Comparison of ENCODE assay signal across 25 cellular contexts in the genomic region with DNA sequence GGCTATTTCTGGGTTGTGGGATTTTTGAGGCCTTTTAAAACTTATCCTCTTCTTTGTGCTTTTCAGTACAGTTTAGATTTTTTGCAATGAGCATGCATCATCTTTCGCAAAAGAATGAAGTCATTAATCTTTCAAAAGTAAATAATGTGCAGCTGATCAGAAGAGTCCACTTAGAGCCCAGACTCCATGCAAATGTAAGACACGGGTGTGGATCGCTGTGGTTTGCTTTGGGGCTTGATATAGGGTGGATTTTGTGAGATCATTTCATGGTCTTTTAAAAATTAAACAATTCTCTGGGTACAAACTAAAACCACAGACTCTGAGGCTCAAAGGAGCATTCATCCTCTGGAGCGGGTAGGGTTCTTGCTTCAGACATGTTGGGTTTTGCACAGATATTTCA.
A peak's percentile ranks its signal among the peaks of the same experiment; 100 is the strongest.
DNase-seq lines count a peak whose midpoint lies in the region; ATAC-seq, FAIRE-seq and TF ChIP-seq lines count a peak whose summit lies in the region.
"Had no signal": no experiment of that assay in that cellular context is flagged by ENCODE, and none has a peak within 500 bp of the region (broad histone marks: within the 10 kb centered on the region; RNA-seq: fewer than 3 reads in every experiment).

No MANE protein-coding gene starts in this region.

- H3K4me1 ChIP-seq in heart right ventricle (peaks cover 0 to 46% (median 13%) of the 10 kb centered on the region in 9 donors), prostate gland (replicated peaks) (no peaks in the 10 kb centered on the region)

- TF ChIP-seq POLR2A in GM12892 (IDR thresholded peaks at IDR 0.05; ENCODE audit: low read depth, low read length) = no peak
- no peak for TF ChIP-seq POLR2A in prostate gland (IDR thresholded peaks at IDR 0.05)

- no peak overlapping the region for H3K4me3 ChIP-seq in heart right ventricle
- no peak overlapping the region for H3K4me3 ChIP-seq in prostate gland

- H3K4me3 Mint-ChIP-seq in activated T-helper 2 cell treated with anti-CD3 and anti-CD28 coated beads, Interferon-gamma antibody, Interleukin-2, Interleukin-4, amounts not matched to agents 10 μg/mL and 5 μg/mL and 100 μg/mL, durations not matched to agents 14 hours and 24 hours and 36 hours (ENCODE audit: low read depth) = no peak overlapping the region
- H3K4me3 Mint-ChIP-seq in type B pancreatic cell = no peak overlapping the region
- H3K4me3 Mint-ChIP-seq: activated CD8-positive, alpha-beta T cell treated with anti-CD3 and anti-CD28 coated beads for 36 hours; activated naive CD4-positive, alpha-beta T cell treated with anti-CD3 and anti-CD28 coated beads for 36 hours; CD4-positive, CD25-positive, alpha-beta regulatory T cell; natural killer cell treated with Interleukin-12 subunit alpha and Interleukin-12 subunit beta and Interleukin-15 and Interleukin-18, amount 100 ng/mL, for 72 hours had no signal

- H3K9me3 Mint-ChIP-seq in activated T-helper 2 cell treated with anti-CD3 and anti-CD28 coated beads, Interferon-gamma antibody, Interleukin-2, Interleukin-4, amounts not matched to agents 10 μg/mL and 5 μg/mL and 100 μg/mL, durations not matched to agents 14 hours and 24 hours and 36 hours = no peaks in the 10 kb centered on the region
- no peaks in the 10 kb centered on the region for H3K9me3 Mint-ChIP-seq in type B pancreatic cell
- H3K9me3 Mint-ChIP-seq: activated CD8-positive, alpha-beta T cell treated with anti-CD3 and anti-CD28 coated beads for 36 hours; activated naive CD4-positive, alpha-beta T cell treated with anti-CD3 and anti-CD28 coated beads for 36 hours; CD4-positive, CD25-positive, alpha-beta regulatory T cell; natural killer cell treated with Interleukin-12 subunit alpha and Interleukin-12 subunit beta and Interleukin-15 and Interleukin-18, amount 100 ng/mL, for 72 hours had no signal

- intact Hi-C loops in activated T-helper 2 cell treated with anti-CD3 and anti-CD28 coated beads, Interferon-gamma antibody, Interleukin-2, Interleukin-4, amounts not matched to agents 10 μg/mL and 5 μg/mL and 100 μg/mL, durations not matched to agents 14 hours and 24 hours and 36 hours (cut with micrococcal nuclease) = no loop called here
- intact Hi-C loops in heart right ventricle (cut with DNase I) = no loop called here
- intact Hi-C loops in prostate gland (cut with DNase I) = no loop called here

- peaks cover 8% of the 10 kb centered on the region for H3K4me1 Mint-ChIP-seq in activated T-helper 2 cell treated with anti-CD3 and anti-CD28 coated beads, Interferon-gamma antibody, Interleukin-2, Interleukin-4, amounts not matched to agents 10 μg/mL and 5 μg/mL and 100 μg/mL, durations not matched to agents 14 hours and 24 hours and 36 hours (ENCODE audit: low read depth)
- peaks cover 58% of the 10 kb centered on the region for H3K4me1 Mint-ChIP-seq in type B pancreatic cell (ENCODE audit: unreplicated experiment)

- DNase-seq in NCI-H748 (lab: John Stamatoyannopoulos, UW; ENCODE audit: unreplicated experiment) = peak; percentile 16
- no peak for DNase-seq in NCI-H748 treated with DMSO at 0.1 percent for 48 hours (lab: John Stamatoyannopoulos, UW)
- no peak for DNase-seq in activated T-helper 2 cell treated with anti-CD3 and anti-CD28 coated beads, Interferon-gamma antibody, Interleukin-2, Interleukin-4, amounts not matched to agents 10 μg/mL and 5 μg/mL and 100 μg/mL, durations not matched to agents 14 hours and 24 hours and 36 hours (ENCODE audit: low spot score)
- DNase-seq in fibroblast of peridontal ligament (ENCODE audit: extremely low read depth) = peak; percentile 88
- no peak for DNase-seq in type B pancreatic cell (ENCODE audit: extremely low spot score, unreplicated experiment)
- DNase-seq in GM12892 (ENCODE audit: insufficient read length) = no peak
- no peak for DNase-seq in heart right ventricle
- no peak for DNase-seq in prostate gland (ENCODE audit: low spot score)
- DNase-seq: activated CD8-positive, alpha-beta T cell treated with anti-CD3 and anti-CD28 coated beads for 36 hours; activated naive CD4-positive, alpha-beta T cell treated with anti-CD3 and anti-CD28 coated beads for 36 hours; activated T-cell treated with anti-CD3 and anti-CD28 coated beads, Interleukin-2, amount 50 U/mL, for 1 hour; CD4-positive, CD25-positive, alpha-beta regulatory T cell; DMS53; kidney glomerular epithelial cell; mesendoderm; NCI-H1436; NCI-H2227 treated with DMSO at 0.1 percent for 48 hours; SHP77; stimulated activated CD4-positive, alpha-beta T cell treated with anti-CD3 and anti-CD28 coated beads, Interleukin-1b, Interleukin-23, amount 100 ng/mL, for 48 hours; stimulated activated naive CD8-positive, alpha-beta T cell treated with anti-CD3 and anti-CD28 coated beads, Interleukin-15, Interleukin-2, amounts not matched to agents 100 U/mL and 50 U/mL, for 24 hours had no signal

- no peaks in the 10 kb centered on the region for H3K27me3 Mint-ChIP-seq in activated T-helper 2 cell treated with anti-CD3 and anti-CD28 coated beads, Interferon-gamma antibody, Interleukin-2, Interleukin-4, amounts not matched to agents 10 μg/mL and 5 μg/mL and 100 μg/mL, durations not matched to agents 14 hours and 24 hours and 36 hours (ENCODE audit: low read depth)
- H3K27me3 Mint-ChIP-seq in type B pancreatic cell = no peaks in the 10 kb centered on the region
- H3K27me3 Mint-ChIP-seq: activated CD8-positive, alpha-beta T cell treated with anti-CD3 and anti-CD28 coated beads for 36 hours; CD4-positive, CD25-positive, alpha-beta regulatory T cell; natural killer cell treated with Interleukin-12 subunit alpha and Interleukin-12 subunit beta and Interleukin-15 and Interleukin-18, amount 100 ng/mL, for 72 hours had no signal

- H3K36me3 ChIP-seq in heart right ventricle = peaks cover 0 to 30% (median 0%) of the 10 kb centered on the region in 9 donors
- H3K36me3 ChIP-seq in prostate gland = no peaks in the 10 kb centered on the region

- no peak for ATAC-seq in heart right ventricle
- ATAC-seq: activated CD8-positive, alpha-beta T cell treated with anti-CD3 and anti-CD28 coated beads for 36 hours; HepG2; natural killer cell treated with Interleukin-12 subunit alpha and Interleukin-12 subunit beta and Interleukin-15 and Interleukin-18, amount 100 ng/mL, for 72 hours; stimulated activated naive CD8-positive, alpha-beta T cell treated with anti-CD3 and anti-CD28 coated beads, Interleukin-15, Interleukin-2, amounts not matched to agents 100 U/mL and 50 U/mL, for 24 hours had no signal

- H3K27ac ChIP-seq in heart right ventricle = no peak overlapping the region
- H3K27ac ChIP-seq in prostate gland = no peak overlapping the region
- H3K27ac ChIP-seq: VCaP had no signal

- no peak for FAIRE-seq in GM12892 (lab: Jason Lieb, UNC)
- FAIRE-seq: frontal cortex, GM12891, HepG2 had no signal

- H3K9me3 ChIP-seq in heart right ventricle (no peaks in the 10 kb centered on the region), prostate gland (no peaks in the 10 kb centered on the region)

- peak overlapping the region; percentile 29 for H3K27ac Mint-ChIP-seq in activated T-helper 2 cell treated with anti-CD3 and anti-CD28 coated beads, Interferon-gamma antibody, Interleukin-2, Interleukin-4, amounts not matched to agents 10 μg/mL and 5 μg/mL and 100 μg/mL, durations not matched to agents 14 hours and 24 hours and 36 hours
- peak overlapping the region; percentile 53 for H3K27ac Mint-ChIP-seq in type B pancreatic cell
- H3K27ac Mint-ChIP-seq: activated CD8-positive, alpha-beta T cell treated with anti-CD3 and anti-CD28 coated beads for 36 hours; activated naive CD4-positive, alpha-beta T cell treated with anti-CD3 and anti-CD28 coated beads for 36 hours had no signal

- H3K36me3 Mint-ChIP-seq in activated T-helper 2 cell treated with anti-CD3 and anti-CD28 coated beads, Interferon-gamma antibody, Interleukin-2, Interleukin-4, amounts not matched to agents 10 μg/mL and 5 μg/mL and 100 μg/mL, durations not matched to agents 14 hours and 24 hours and 36 hours (ENCODE audit: low read depth) = peaks cover 17% of the 10 kb centered on the region
- peaks cover 1% of the 10 kb centered on the region for H3K36me3 Mint-ChIP-seq in type B pancreatic cell
- H3K36me3 Mint-ChIP-seq: natural killer cell treated with Interleukin-12 subunit alpha and Interleukin-12 subunit beta and Interleukin-15 and Interleukin-18, amount 100 ng/mL, for 72 hours had no signal

- 92 to 95% methylated on average over 4 of the region's 4 CpGs for WGBS in heart right ventricle, 2 donors
- 68% methylated on average over 4 of the region's 4 CpGs for WGBS in prostate gland

- H3K27me3 ChIP-seq in heart right ventricle (no peaks in the 10 kb centered on the region), prostate gland (replicated peaks; ENCODE audit: insufficient read depth) (no peaks in the 10 kb centered on the region)

- no peak for TF ChIP-seq CTCF in type B pancreatic cell (conservative IDR thresholded peaks at IDR 0.05)
- no peak for TF ChIP-seq CTCF in heart right ventricle (IDR thresholded peaks at IDR 0.05)
- no peak for TF ChIP-seq CTCF in prostate gland (IDR thresholded peaks at IDR 0.05)

Comparison
In these comparisons a context has a peak if more than half of its experiments do, and no peak if none do; other contexts are left out.
1. DNase-seq: peak in NCI-H748 (single experiment) and fibroblast of peridontal ligament (single experiment); none in NCI-H748 treated with DMSO at 0.1 percent for 48 hours (single experiment), activated T-helper 2 cell treated with anti-CD3 and anti-CD28 coated beads, Interferon-gamma antibody, Interleukin-2, Interleukin-4, amounts not matched to agents 10 μg/mL and 5 μg/mL and 100 μg/mL, durations not matched to agents 14 hours and 24 hours and 36 hours (single experiment), type B pancreatic cell (single experiment), GM12892 (single experiment), heart right ventricle (0 of 2) and prostate gland (single experiment).